8 cellular contexts compared by ENCODE assay signal in genomic region chr5:126002222-126002897, GRCh38.
DNase-seq lines count a peak whose midpoint lies in the region; ATAC-seq, FAIRE-seq and TF ChIP-seq lines count a peak whose summit lies in the region.

No MANE protein-coding gene starts in this region.

- H3K27ac ChIP-seq in right cardiac atrium (ENCODE audit: low read length) = peak overlapping the region; percentile 54

- intact Hi-C loops in right cardiac atrium (cut with DNase I) = no loop called here

- DNase-seq in H54 (ENCODE audit: insufficient read length, low spot score) (peak; percentile 5), anterior cingulate cortex (lab: John Stamatoyannopoulos, UW) (peak in 40 of 58 donors; percentile 2 to 77 (median 31)), right cardiac atrium (peak; percentile 79 to 90 (median 85)), Kasumi-1 (lab: John Stamatoyannopoulos, UW) (no peak), NCI-H2227 treated with DMSO at 0.1 percent for 48 hours (lab: John Stamatoyannopoulos, UW) (no peak)
- no peak for DNase-seq in activated CD8-positive, alpha-beta memory T cell treated with anti-CD3 and anti-CD28 coated beads for 24 hours

- FAIRE-seq in H54 (lab: Jason Lieb, UNC) = peak; percentile 93

- H3K4me2 ChIP-seq in skeletal muscle satellite cell (ENCODE audit: low read length) = peak overlapping the region; percentile 71

- H3K4me1 ChIP-seq in right cardiac atrium (ENCODE audit: control insufficient read depth, insufficient read depth, low read length) (no peaks in the 10 kb centered on the region), skeletal muscle satellite cell (ENCODE audit: control insufficient read depth, insufficient read depth, low read length) (peaks cover 28% of the 10 kb centered on the region)

- no peak for TF ChIP-seq POLR2A in H54 (IDR thresholded peaks at IDR 0.05; ENCODE audit: low read depth, low read length)

- peak overlapping the region; percentile 63 for H3K9ac ChIP-seq in skeletal muscle satellite cell (ENCODE audit: low read depth, low read length)

- no peaks in the 10 kb centered on the region for H3K27me3 ChIP-seq in right cardiac atrium (ENCODE audit: control insufficient read depth, insufficient read depth)
- no peaks in the 10 kb centered on the region for H3K27me3 ChIP-seq in skeletal muscle satellite cell (ENCODE audit: control insufficient read depth, insufficient read depth, low read length)

- H3K4me3 ChIP-seq in right cardiac atrium (ENCODE audit: low read length) (no peak overlapping the region), skeletal muscle satellite cell (ENCODE audit: low read length) (peak overlapping the region; percentile 13)

- ATAC-seq in right cardiac atrium = peak; percentile 97 to 98
- ATAC-seq in GM18867 (IDR thresholded peaks at IDR 0.05; ENCODE audit: unreplicated experiment) = no peak

- H3K36me3 ChIP-seq in skeletal muscle satellite cell (ENCODE audit: insufficient read depth, low read length) = no peaks in the 10 kb centered on the region

- no peaks in the 10 kb centered on the region for H3K9me3 ChIP-seq in right cardiac atrium (ENCODE audit: control insufficient read depth, low read length)
- H3K9me3 ChIP-seq in skeletal muscle satellite cell (replicated peaks; ENCODE audit: low read length) = no peaks in the 10 kb centered on the region

- WGBS in right cardiac atrium = 10% methylated on average over 7 of the region's 7 CpGs

Comparison
In these comparisons a context has a peak if more than half of its experiments do, and no peak if none do; other contexts are left out.
1. DNase-seq: peak in H54 (single experiment), anterior cingulate cortex (40 of 58) and right cardiac atrium (3 of 3); none in activated CD8-positive, alpha-beta memory T cell treated with anti-CD3 and anti-CD28 coated beads for 24 hours (single experiment), Kasumi-1 (0 of 2) and NCI-H2227 treated with DMSO at 0.1 percent for 48 hours (single experiment).